30 cellular contexts compared by ENCODE assay signal in the genomic region with DNA sequence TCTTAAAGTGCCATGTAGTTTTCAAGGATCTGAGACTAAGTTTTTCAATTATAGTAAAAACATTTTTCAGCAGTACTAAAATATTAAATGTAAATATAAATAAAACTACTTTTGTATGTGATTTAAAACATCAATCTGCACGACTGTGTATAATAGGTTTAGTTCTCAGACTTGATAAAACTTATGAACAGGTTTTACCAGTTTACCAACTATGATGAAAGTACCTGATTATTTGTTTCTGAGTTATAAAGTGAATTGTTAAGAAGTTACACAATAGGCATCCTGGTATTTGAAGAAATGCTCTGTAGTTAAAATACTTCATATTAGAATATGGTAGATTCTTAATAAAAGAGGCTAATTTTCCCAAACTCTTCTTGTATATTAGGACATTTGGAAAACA. TPM values are rescaled to one million over a fixed set of nuclear protein-coding genes. Genes with fewer than 3 reads are reported as not detected.
DNase-seq lines count a peak whose midpoint lies in the region; ATAC-seq, FAIRE-seq and TF ChIP-seq lines count a peak whose summit lies in the region.
"Had no signal": no experiment of that assay in that cellular context is flagged by ENCODE, and none has a peak within 500 bp of the region (broad histone marks: within the 10 kb centered on the region; RNA-seq: fewer than 3 reads in every experiment).

No MANE protein-coding gene starts in this region.

- ATAC-seq in left colon (peak; percentile 53), HG02973 (IDR thresholded peaks at IDR 0.05; ENCODE audit: unreplicated experiment) (no peak)
- ATAC-seq: activated CD4-positive, CD25-positive, alpha-beta regulatory T cell treated with anti-CD3 and anti-CD28 coated beads, Interleukin-2, amount 50 U/mL, for 24 hours; stimulated activated effector memory CD8-positive, alpha-beta T cell treated with anti-CD3 and anti-CD28 coated beads, Interleukin-12 subunit alpha, Interleukin-12 subunit beta, amount 100 ng/mL, for 72 hours; T-cell; upper lobe of right lung had no signal

- H3K36me3 ChIP-seq in CD8-positive, alpha-beta memory T cell (ENCODE audit: insufficient read depth, low read length) = no peaks in the 10 kb centered on the region
- H3K36me3 ChIP-seq: lower lobe of right lung, Peyer's patch, right atrium auricular region, upper lobe of right lung had no signal

- intact Hi-C loops in left colon (cut with DNase I, micrococcal nuclease) (no loop called here), dorsolateral prefrontal cortex (cut with DNase I) (no loop called here)

- H3K4me3 ChIP-seq in CD8-positive, alpha-beta memory T cell (ENCODE audit: low read length) = no peak overlapping the region
- no peak overlapping the region for H3K4me3 ChIP-seq in dorsolateral prefrontal cortex
- H3K4me3 ChIP-seq: lower lobe of right lung, Peyer's patch, right atrium auricular region, upper lobe of right lung had no signal

- H3K27me3 ChIP-seq in CD8-positive, alpha-beta memory T cell (ENCODE audit: insufficient read depth, low read length, poor library complexity, severe bottlenecking) = no peaks in the 10 kb centered on the region
- H3K27me3 ChIP-seq in dorsolateral prefrontal cortex = no peaks in the 10 kb centered on the region
- H3K27me3 ChIP-seq: Peyer's patch, right atrium auricular region, upper lobe of right lung had no signal

- no peaks in the 10 kb centered on the region for H3K9me3 Mint-ChIP-seq in CD8-positive, alpha-beta memory T cell
- H3K9me3 Mint-ChIP-seq: activated CD4-positive, alpha-beta memory T cell treated with anti-CD3 and anti-CD28 coated beads for 36 hours; activated naive CD4-positive, alpha-beta T cell treated with anti-CD3 and anti-CD28 coated beads, Interleukin-2, amount 10 ng/mL, durations not matched to agents 7 days and 5 days; endodermal cell; nephron; stimulated activated effector memory CD8-positive, alpha-beta T cell treated with anti-CD3 and anti-CD28 coated beads, Interleukin-12 subunit alpha, Interleukin-12 subunit beta, amount 100 ng/mL, for 72 hours; T-cell had no signal

- TF ChIP-seq CTCF in 22Rv1 (IDR thresholded peaks at IDR 0.05) (no peak), dorsolateral prefrontal cortex (IDR thresholded peaks at IDR 0.05 in 54 of 56, conservative IDR thresholded peaks at IDR 0.05 in 2 of 56; ENCODE audit: low read depth in 1 of 56, partially characterized antibody in 56 of 56) (no peak)

- H3K4me1 Mint-ChIP-seq in CD8-positive, alpha-beta memory T cell = peaks cover 50 to 78% (median 77%) of the 10 kb centered on the region in 3 donors
- H3K4me1 Mint-ChIP-seq: nephron had no signal

- no peaks in the 10 kb centered on the region for H3K9me3 ChIP-seq in CD8-positive, alpha-beta memory T cell (ENCODE audit: low read length)
- H3K9me3 ChIP-seq: Caco-2, lower lobe of right lung, Peyer's patch, right atrium auricular region, upper lobe of right lung had no signal

- peaks cover 0 to 2% (median 0%) of the 10 kb centered on the region in 3 donors for H3K36me3 Mint-ChIP-seq in CD8-positive, alpha-beta memory T cell

- CTCF ChIA-PET in CD8-positive, alpha-beta memory T cell (lab: Charles Lee) = no interaction called here

- peak; percentile 47 for FAIRE-seq in colon (lab: Jason Lieb, UNC)

- DNase-seq in HPDE6-E6E7 (ENCODE audit: extremely low spot score) (peak; percentile 21), left colon (no peak), RPMI8226 (no peak), dorsolateral prefrontal cortex (no peak)
- DNase-seq in CD8-positive, alpha-beta memory T cell = no peak
- DNase-seq: ACHN; activated CD4-positive, alpha-beta memory T cell treated with anti-CD3 and anti-CD28 coated beads for 36 hours; activated CD8-positive, alpha-beta memory T cell treated with anti-CD3 and anti-CD28 coated beads, Interleukin-2, amount 50 U/mL, for 4 hours; activated naive CD4-positive, alpha-beta T cell treated with anti-CD3 and anti-CD28 coated beads, Interleukin-2, amount 10 ng/mL, durations not matched to agents 7 days and 5 days; Caco-2; cortex of kidney; endodermal cell; HCEC 1CT; Kasumi-1; lower lobe of right lung; NCI-H1694; NCI-H2171; NCI-H524; Peyer's patch; stimulated activated CD4-positive, alpha-beta T cell treated with anti-CD3 and anti-CD28 coated beads, Interleukin-4, amount 100 ng/mL, for 24 hours; substantia nigra; T-cell; upper lobe of right lung had no signal

- peaks cover 21% of the 10 kb centered on the region for H3K4me1 ChIP-seq in CD8-positive, alpha-beta memory T cell (ENCODE audit: insufficient read depth, low read length)

- no peaks in the 10 kb centered on the region for H3K27me3 Mint-ChIP-seq in CD8-positive, alpha-beta memory T cell
- H3K27me3 Mint-ChIP-seq: activated CD4-positive, alpha-beta memory T cell treated with anti-CD3 and anti-CD28 coated beads for 36 hours; activated naive CD4-positive, alpha-beta T cell treated with anti-CD3 and anti-CD28 coated beads, Interleukin-2, amount 10 ng/mL, durations not matched to agents 7 days and 5 days; T-cell had no signal

- H3K27ac ChIP-seq in 22Rv1 (peak overlapping the region; percentile 9; the same call in 1 of the 2 replicates), dorsolateral prefrontal cortex (no peak overlapping the region)
- H3K27ac ChIP-seq in CD8-positive, alpha-beta memory T cell (ENCODE audit: low read depth, low read length) = no peak overlapping the region
- H3K27ac ChIP-seq: lower lobe of right lung, Peyer's patch, right atrium auricular region, upper lobe of right lung had no signal

- POLR2A ChIA-PET in CD8-positive, alpha-beta memory T cell (lab: Charles Lee) = no interaction called here

- no peak overlapping the region for H3K27ac Mint-ChIP-seq in CD8-positive, alpha-beta memory T cell
- H3K27ac Mint-ChIP-seq: activated CD4-positive, alpha-beta memory T cell treated with anti-CD3 and anti-CD28 coated beads for 36 hours; activated naive CD4-positive, alpha-beta T cell treated with anti-CD3 and anti-CD28 coated beads, Interleukin-2, amount 10 ng/mL, durations not matched to agents 7 days and 5 days; endodermal cell; nephron; stimulated activated effector memory CD8-positive, alpha-beta T cell treated with anti-CD3 and anti-CD28 coated beads, Interleukin-12 subunit alpha, Interleukin-12 subunit beta, amount 100 ng/mL, for 72 hours; T-cell had no signal

- no peak overlapping the region for H3K4me3 Mint-ChIP-seq in CD8-positive, alpha-beta memory T cell
- H3K4me3 Mint-ChIP-seq: activated CD4-positive, alpha-beta memory T cell treated with anti-CD3 and anti-CD28 coated beads for 36 hours; activated naive CD4-positive, alpha-beta T cell treated with anti-CD3 and anti-CD28 coated beads, Interleukin-2, amount 10 ng/mL, durations not matched to agents 7 days and 5 days; endodermal cell; nephron; stimulated activated effector memory CD8-positive, alpha-beta T cell treated with anti-CD3 and anti-CD28 coated beads, Interleukin-12 subunit alpha, Interleukin-12 subunit beta, amount 100 ng/mL, for 72 hours; T-cell had no signal

RNA-seq across cellular contexts. Expression of gene RELCH, which starts 14.8 kb away (rescaled TPM):
- total RNA-seq in left colon = 10 to 100 TPM; 46.9 to 61.1 TPM
- 10 to 100 TPM; 19.6 TPM for total RNA-seq in CD8-positive, alpha-beta memory T cell
- 7.4 TPM for polyA plus RNA-seq in CD8-positive, alpha-beta memory T cell
- 10 to 100 TPM; 44.0 to 88.4 (median 63.7) TPM for total RNA-seq in dorsolateral prefrontal cortex

RNA-seq across cellular contexts. Expression of gene PIGN, which starts 15.0 kb away (rescaled TPM):
- total RNA-seq in left colon (10 to 100 TPM; 35.7 to 46.6 TPM), dorsolateral prefrontal cortex (10 to 100 TPM; 21.1 to 43.5 (median 31.0) TPM)
- total RNA-seq in CD8-positive, alpha-beta memory T cell = 10 to 100 TPM; 23.2 to 24.2 TPM
- polyA plus RNA-seq in CD8-positive, alpha-beta memory T cell = 11.4 TPM
